ENCODE assay signal across 1 cellular context in genomic region chr4:19429684-19430083, GRCh38.
TF ChIP-seq lines count a peak whose summit lies in the region.

No MANE protein-coding gene starts in this region.

TF ChIP-seq in WTC11, 78 proteins besides CTCF, POLR2A, EP300 and RAD21 (continued from another document):
- peak; percentile 49; the same call in 1 of the 2 replicates for TF ChIP-seq ZMAT4 (CRISPR knock-in tag; IDR thresholded peaks at IDR 0.05)
- TF ChIP-seq TEAD1 (CRISPR knock-in tag; IDR thresholded peaks at IDR 0.05): peak; percentile 56; the same call in 1 of the 2 replicates
- TF ChIP-seq SMAD3 (CRISPR knock-in tag; IDR thresholded peaks at IDR 0.05; ENCODE audit: borderline replicate concordance): no peak
TF ChIP-seq in WTC11: peak in this region for 4.
